In genomic region chr7:98599886-98600285, GRCh38 we compare ENCODE assay signal across 24 cellular contexts.
"Had no signal": no experiment of that assay in that cellular context is flagged by ENCODE, and none has a peak within 500 bp of the region (broad histone marks: within the 10 kb centered on the region; RNA-seq: fewer than 3 reads in every experiment).

No MANE protein-coding gene starts in this region.

- DNase-seq: stimulated activated CD4-positive, alpha-beta T cell treated with anti-CD3 and anti-CD28 coated beads, Interleukin-1b, Interleukin-23, amount 100 ng/mL, for 48 hours; stimulated activated CD4-positive, alpha-beta T cell treated with anti-CD3 and anti-CD28 coated beads, Interleukin-2, amount 100 ng/mL, for 24 hours; stimulated activated CD4-positive, alpha-beta T cell treated with anti-CD3 and anti-CD28 coated beads, Interleukin-2, amount 100 ng/mL, for 48 hours; stimulated activated CD4-positive, alpha-beta T cell treated with anti-CD3 and anti-CD28 coated beads, Interleukin-4, amount 100 ng/mL, for 1 hour; stimulated activated CD4-positive, alpha-beta T cell treated with anti-CD3 and anti-CD28 coated beads, Interleukin-4, amount 100 ng/mL, for 24 hours; stimulated activated CD4-positive, alpha-beta T cell treated with anti-CD3 and anti-CD28 coated beads, Interleukin-4, amount 100 ng/mL, for 4 hours; stimulated activated CD8-positive, alpha-beta memory T cell treated with anti-CD3 and anti-CD28 coated beads, Interleukin-4, amount 100 ng/mL, for 48 hours; stimulated activated naive B cell treated with anti-CD40 and anti-IgM and Interleukin-4, amounts not matched to agents 10 μg/mL and 1 μg/mL and 100 μg/mL, for 72 hours; stimulated activated naive CD4-positive, alpha-beta T cell; stimulated activated naive CD4-positive, alpha-beta T cell treated with Interleukin-2 at 50 U/mL for 16 hours; stimulated activated naive CD8-positive, alpha-beta T cell treated with anti-CD3 and anti-CD28 coated beads, Interleukin-15, amount 100 ng/mL, for 72 hours; stimulated activated naive CD8-positive, alpha-beta T cell treated with anti-CD3 and anti-CD28 coated beads, Interleukin-15, Interleukin-2, amounts not matched to agents 100 U/mL and 50 U/mL, for 24 hours; stomach; substantia nigra; testis; thyroid gland; tibial artery; upper lobe of left lung; uterus had no signal

- H3K4me3 ChIP-seq: stomach, suprapubic skin, testis, thoracic aorta, thyroid gland, tibial artery, tibial nerve, transverse colon, upper lobe of left lung, uterus, vagina had no signal

- H3K9me3 ChIP-seq: stomach, suprapubic skin, testis, thoracic aorta, thyroid gland, tibial artery, tibial nerve, transverse colon, upper lobe of left lung, uterus, vagina had no signal

- H3K4me1 ChIP-seq: stomach, suprapubic skin, testis, thyroid gland, tibial artery, tibial nerve, upper lobe of left lung, uterus, vagina had no signal

- H3K27ac ChIP-seq: stomach, suprapubic skin, testis, thoracic aorta, thyroid gland, tibial artery, tibial nerve, transverse colon, upper lobe of left lung, uterus, vagina had no signal

- H3K27me3 ChIP-seq: suprapubic skin, testis, thyroid gland, tibial nerve, transverse colon, upper lobe of left lung, uterus, vagina had no signal

- ATAC-seq: stimulated activated naive B cell treated with anti-CD40 and anti-IgM and Interleukin-4, amounts not matched to agents 10 μg/mL and 1 μg/mL and 100 μg/mL, for 72 hours; stimulated activated naive CD8-positive, alpha-beta T cell treated with anti-CD3 and anti-CD28 coated beads, Interleukin-15, amount 100 ng/mL, for 72 hours; stimulated activated naive CD8-positive, alpha-beta T cell treated with anti-CD3 and anti-CD28 coated beads, Interleukin-15, Interleukin-2, amounts not matched to agents 100 U/mL and 50 U/mL, for 24 hours had no signal

- H3K36me3 ChIP-seq: stomach, suprapubic skin, thoracic aorta, thyroid gland, tibial artery, tibial nerve, transverse colon, upper lobe of left lung, uterus, vagina had no signal
